ENCODE assay signal across 17 cellular contexts in genomic region chr1:183302452-183303324, GRCh38.
DNase-seq lines count a peak whose midpoint lies in the region; ATAC-seq, FAIRE-seq and TF ChIP-seq lines count a peak whose summit lies in the region.
"Had no signal": no experiment of that assay in that cellular context is flagged by ENCODE, and none has a peak within 500 bp of the region (broad histone marks: within the 10 kb centered on the region; RNA-seq: fewer than 3 reads in every experiment).

No MANE protein-coding gene starts in this region.

- H3K4me1 ChIP-seq in HEK293 (ENCODE audit: control insufficient read depth, insufficient read depth, low read length): peaks cover 6% of the 10 kb centered on the region; the same call in 1 of the 2 replicates
- H3K4me1 ChIP-seq in GM12878 (ENCODE audit: control insufficient read depth, insufficient read depth, low read length): peaks cover 12% of the 10 kb centered on the region
- peaks cover 8% of the 10 kb centered on the region for H3K4me1 ChIP-seq in smooth muscle cell (ENCODE audit: low read depth)
- H3K4me1 ChIP-seq in colonic mucosa: no peaks in the 10 kb centered on the region
- no peaks in the 10 kb centered on the region for H3K4me1 ChIP-seq in right lobe of liver

- TF ChIP-seq EP300 in GM12878 (IDR thresholded peaks at IDR 0.05; ENCODE audit: borderline replicate concordance in 1 of 2, control insufficient read depth in 1 of 2, low read depth in 2 of 2, low read length in 2 of 2): no peak

- H3K79me2 ChIP-seq in GM12878 (ENCODE audit: control insufficient read depth, insufficient read depth, low read length) (no peaks in the 10 kb centered on the region), smooth muscle cell (ENCODE audit: low read depth) (no peaks in the 10 kb centered on the region)

- CTCF ChIA-PET in HEK293 (lab: Yijun Ruan, JAX): no interaction called here
- CTCF ChIA-PET in GM12878 (lab: Yijun Ruan, JAX): interaction anchor here (0.6 to 2.1 kb wide), 2 partner anchors 21 to 151 kb away, joined by 3 to 6 read pairs; no protein-coding TSS in a partner anchor

- no peaks in the 10 kb centered on the region for H3K9me3 ChIP-seq in HEK293 (ENCODE audit: control insufficient read depth, insufficient read depth, low read depth, low read length)
- H3K9me3 ChIP-seq in GM12878 (replicated peaks; ENCODE audit: control insufficient read depth, insufficient read depth, low read length): no peaks in the 10 kb centered on the region
- H3K9me3 ChIP-seq in smooth muscle cell (replicated peaks; ENCODE audit: low read depth): no peaks in the 10 kb centered on the region
- no peaks in the 10 kb centered on the region for H3K9me3 ChIP-seq in colonic mucosa
- H3K9me3 ChIP-seq in right lobe of liver: no peaks in the 10 kb centered on the region

- POLR2A ChIA-PET in HEK293 (lab: Yijun Ruan, JAX) (no interaction called here), GM12878 (lab: Charles Lee) (interaction anchor here (0.5 to 1.0 kb wide), 2 partner anchors 13 to 15 kb away, joined by 3 to 4 read pairs; no protein-coding TSS in a partner anchor)

- intact Hi-C loops in GM12878 (cut with micrococcal nuclease; ENCODE audit: unreplicated experiment) (no loop called here), colonic mucosa (cut with DNase I) (no loop called here), right lobe of liver (cut with DNase I) (no loop called here)

- 29% methylated on average over 5 of the region's 5 CpGs for WGBS in GM12878 (ENCODE audit: insufficient coverage, insufficient replicate concordance, low lambda C conversion rate, missing lambda C conversion rate)
- 80% methylated on average over 5 of the region's 5 CpGs for WGBS in smooth muscle cell (ENCODE audit: low lambda C conversion rate)
- WGBS in right lobe of liver (ENCODE audit: insufficient coverage, low coverage, low lambda C conversion rate, missing lambda C conversion rate): 82% methylated on average over 4 of the region's 5 CpGs

- H2AFZ ChIP-seq in GM12878 (ENCODE audit: control insufficient read depth, low read depth, low read length) (no peak overlapping the region), smooth muscle cell (ENCODE audit: low read depth) (peak overlapping the region; percentile 42)

- H3K27ac ChIP-seq in HEK293 (ENCODE audit: extremely low read depth, low read depth, low read length): no peak overlapping the region
- no peak overlapping the region for H3K27ac ChIP-seq in GM12878 (ENCODE audit: control insufficient read depth, insufficient read depth)
- H3K27ac ChIP-seq in smooth muscle cell (ENCODE audit: low read depth): no peak overlapping the region
- no peak overlapping the region for H3K27ac ChIP-seq in colonic mucosa
- no peak overlapping the region for H3K27ac ChIP-seq in right lobe of liver
- H3K27ac ChIP-seq: cardiac muscle cell had no signal

- ATAC-seq in GM12878 (peak; percentile 30; the same call in 2 of the 3 replicates), HG02588 (IDR thresholded peaks at IDR 0.05; ENCODE audit: unreplicated experiment) (no peak), right lobe of liver (no peak)
- ATAC-seq: activated CD4-positive, alpha-beta T cell treated with anti-CD3 and anti-CD28 coated beads for 36 hours; activated naive CD4-positive, alpha-beta T cell treated with anti-CD3 and anti-CD28 coated beads, Interleukin-2, amount 50 U/mL, for 72 hours; K562 had no signal

- TF ChIP-seq RAD21 in GM12878 (IDR thresholded peaks at IDR 0.05; ENCODE audit: insufficient read depth, low read depth, low read length): no peak

- BruUV-seq in GM12878 (replicated peaks; lab: Mats Ljungman, UMichigan): no TSS peak

- H4K20me1 ChIP-seq in GM12878 (ENCODE audit: control insufficient read depth, insufficient read depth) (no peaks in the 10 kb centered on the region), smooth muscle cell (ENCODE audit: low read depth) (no peaks in the 10 kb centered on the region)

- TF ChIP-seq CTCF in HEK293 (tag by site-specific recombination; IDR thresholded peaks at IDR 0.05) (no peak), GM12878 (IDR thresholded peaks at IDR 0.05 in 2 of 3, conservative IDR thresholded peaks at IDR 0.05 in 1 of 3; ENCODE audit: control insufficient read depth in 2 of 3, extremely low read depth in 1 of 3, insufficient read depth in 1 of 3, low read depth in 3 of 3, low read length in 3 of 3) (no peak), smooth muscle cell (IDR thresholded peaks at IDR 0.05; ENCODE audit: borderline replicate concordance, insufficient read depth, poor library complexity, severe bottlenecking) (no peak), colonic mucosa (IDR thresholded peaks at IDR 0.05) (no peak), right lobe of liver (IDR thresholded peaks at IDR 0.05) (no peak)

- H3K27me3 ChIP-seq in GM12878 (replicated peaks in 1 of 2; ENCODE audit: control insufficient read depth in 2 of 2, insufficient read depth in 2 of 2, low read length in 1 of 2) (no peaks in the 10 kb centered on the region), smooth muscle cell (ENCODE audit: low read depth) (no peaks in the 10 kb centered on the region), colonic mucosa (no peaks in the 10 kb centered on the region), right lobe of liver (no peaks in the 10 kb centered on the region)
- H3K27me3 ChIP-seq: cardiac muscle cell had no signal

- DNase-seq in GM12878 (ENCODE audit: low read depth, low spot score) (no peak), left kidney (ENCODE audit: low read depth, low spot score) (peak; percentile 62), smooth muscle cell (lab: John Stamatoyannopoulos, UW; ENCODE audit: unreplicated experiment) (no peak), colonic mucosa (no peak), CD1c-positive myeloid dendritic cell (ENCODE audit: extremely low spot score) (no peak), right lobe of liver (no peak)
- DNase-seq: activated CD4-positive, alpha-beta T cell treated with anti-CD3 and anti-CD28 coated beads for 36 hours; Calu3; NCI-H1417 treated with DMSO at 0.1 percent for 48 hours; NCI-H446; SIG-M5; stimulated activated naive CD4-positive, alpha-beta T cell treated with Interleukin-2 at 50 U/mL for 16 hours had no signal

- SMC1A ChIA-PET in GM12878 (lab: Charles Lee; ENCODE audit: uncharacterized antibody, unreplicated experiment): interaction anchor here (1.3 to 4.8 kb wide), 6 partner anchors 10 to 22 kb away, joined by 3 to 48 read pairs (median 4); no protein-coding TSS in a partner anchor

- no peaks in the 10 kb centered on the region for H3F3A ChIP-seq in smooth muscle cell (ENCODE audit: low read depth)

- TF ChIP-seq POLR2A in GM12878 (IDR thresholded peaks at IDR 0.05; ENCODE audit: low read depth, low read length) (no peak), right lobe of liver (IDR thresholded peaks at IDR 0.05) (no peak)

- RAD21 ChIA-PET in GM12878 (lab: Charles Lee; ENCODE audit: unreplicated experiment): interaction anchor here (5.5 kb wide), 1 partner anchor 21 kb away, joined by 50 read pairs; no protein-coding TSS in a partner anchor

- H3K9ac ChIP-seq in GM12878 (ENCODE audit: control insufficient read depth, insufficient read depth, low read length) (no peak overlapping the region), smooth muscle cell (ENCODE audit: low read depth) (no peak overlapping the region), colonic mucosa (ENCODE audit: low read depth in 2 of 2, low read length in 2 of 2) (no peak overlapping the region)

- no peak overlapping the region for H3K4me3 ChIP-seq in HEK293 (ENCODE audit: low read depth, low read length)
- H3K4me3 ChIP-seq in GM12878: no peak overlapping the region
- H3K4me3 ChIP-seq in smooth muscle cell: no peak overlapping the region
- no peak overlapping the region for H3K4me3 ChIP-seq in colonic mucosa
- H3K4me3 ChIP-seq in right lobe of liver: no peak overlapping the region
- H3K4me3 ChIP-seq: cardiac muscle cell, K562 had no signal

- in situ Hi-C loops in GM12878 (cut with MboI): no loop called here

- H3K4me2 ChIP-seq in GM12878 (ENCODE audit: control insufficient read depth, insufficient read depth) (no peak overlapping the region), smooth muscle cell (no peak overlapping the region)

- no peak for FAIRE-seq in GM12878 (lab: Jason Lieb, UNC)
- FAIRE-seq: K562 had no signal

- H3K36me3 ChIP-seq in HEK293 (ENCODE audit: control insufficient read depth in 2 of 2, insufficient read depth in 1 of 2, low read length in 2 of 2) (no peaks in the 10 kb centered on the region), GM12878 (ENCODE audit: control insufficient read depth in 2 of 2, insufficient read depth in 2 of 2, low read length in 1 of 2) (no peaks in the 10 kb centered on the region), smooth muscle cell (ENCODE audit: low read depth) (no peaks in the 10 kb centered on the region), colonic mucosa (no peaks in the 10 kb centered on the region), right lobe of liver (no peaks in the 10 kb centered on the region)
- H3K36me3 ChIP-seq: cardiac muscle cell had no signal

TF ChIP-seq in HEK293, 187 proteins besides CTCF, POLR2A, EP300 and RAD21:
- TF ChIP-seq TRIM28 (IDR thresholded peaks at IDR 0.05; ENCODE audit: borderline replicate concordance, low read length) (0 out of 2 replicates have a peak, but pooled peaks have one; percentile 12), ZNF785 (tag by site-specific recombination; IDR thresholded peaks at IDR 0.05) (no peak), ZNF629 (tag by site-specific recombination; IDR thresholded peaks at IDR 0.05) (0 out of 2 replicates have a peak, but pooled peaks have one; percentile 20), ZNF266 (tag by site-specific recombination; IDR thresholded peaks at IDR 0.05; ENCODE audit: low read depth) (peak; percentile 93; the same call in 1 of the 2 replicates)

TF ChIP-seq in GM12878, 131 proteins besides CTCF, POLR2A, EP300 and RAD21 (continues in another document):
- TF ChIP-seq RCOR1 (conservative IDR thresholded peaks at IDR 0.05; ENCODE audit: low read depth, low read length): no peak
- TF ChIP-seq FOS (IDR thresholded peaks at IDR 0.05; ENCODE audit: borderline replicate concordance, extremely low read depth, insufficient read length): no peak
